Comparison of ENCODE assay signal across 16 cellular contexts in genomic region chr2:43074052-43074451, GRCh38.
DNase-seq lines count a peak whose midpoint lies in the region; ATAC-seq, FAIRE-seq and TF ChIP-seq lines count a peak whose summit lies in the region.
"Had no signal": no experiment of that assay in that cellular context is flagged by ENCODE, and none has a peak within 500 bp of the region (broad histone marks: within the 10 kb centered on the region; RNA-seq: fewer than 3 reads in every experiment).

No MANE protein-coding gene starts in this region.

- H3K4me3 Mint-ChIP-seq in HFFc6 (peak overlapping the region; percentile 79), WTC11 (no peak overlapping the region)
- H3K4me3 Mint-ChIP-seq in stimulated activated effector memory CD8-positive, alpha-beta T cell treated with anti-CD3 and anti-CD28 coated beads, Interleukin-12 subunit alpha, Interleukin-12 subunit beta, amount 100 ng/mL, for 72 hours = no peak overlapping the region
- H3K4me3 Mint-ChIP-seq: GM23338; naive thymus-derived CD4-positive, alpha-beta T cell; T-helper 2 cell treated with Interferon-gamma antibody and Interleukin-4, amounts not matched to agents 5 μg/mL and 100 μg/mL, for 36 hours had no signal

- H3K36me3 ChIP-seq in mammary epithelial cell (ENCODE audit: insufficient read depth, low read length) (no peaks in the 10 kb centered on the region), lower lobe of right lung (no peaks in the 10 kb centered on the region)
- H3K36me3 ChIP-seq: cardiac muscle cell, MG63 had no signal

- H3K36me3 Mint-ChIP-seq in HFFc6 (ENCODE audit: low read depth) = no peaks in the 10 kb centered on the region; the same call in 1 of the 2 replicates
- no peaks in the 10 kb centered on the region for H3K36me3 Mint-ChIP-seq in stimulated activated effector memory CD8-positive, alpha-beta T cell treated with anti-CD3 and anti-CD28 coated beads, Interleukin-12 subunit alpha, Interleukin-12 subunit beta, amount 100 ng/mL, for 72 hours
- no peaks in the 10 kb centered on the region for H3K36me3 Mint-ChIP-seq in WTC11

- H3K27me3 ChIP-seq in mammary epithelial cell (ENCODE audit: insufficient read depth, low read length) = no peaks in the 10 kb centered on the region
- H3K27me3 ChIP-seq in lower lobe of right lung (ENCODE audit: low read depth) = no peaks in the 10 kb centered on the region
- H3K27me3 ChIP-seq: cardiac muscle cell, MG63 had no signal

- H3K27ac ChIP-seq in mammary epithelial cell (ENCODE audit: insufficient read depth, low read depth, low read length) (peak overlapping the region; percentile 90), lower lobe of right lung (peak overlapping the region; percentile 73)
- H3K27ac ChIP-seq: HL-60 had no signal

- no TSS peak for BruUV-seq in mammary epithelial cell (replicated peaks; lab: Mats Ljungman, UMichigan)

- H3K9me3 ChIP-seq in mammary epithelial cell (replicated peaks; ENCODE audit: insufficient read depth, low read length) (no peaks in the 10 kb centered on the region), lower lobe of right lung (no peaks in the 10 kb centered on the region)
- H3K9me3 ChIP-seq: MG63 had no signal

- H2AFZ ChIP-seq in mammary epithelial cell (ENCODE audit: low read depth, low read length) = no peak overlapping the region
- H2AFZ ChIP-seq: GM23338 had no signal

- H3K9me3 Mint-ChIP-seq in HFFc6 (no peaks in the 10 kb centered on the region), WTC11 (no peaks in the 10 kb centered on the region)
- no peaks in the 10 kb centered on the region for H3K9me3 Mint-ChIP-seq in stimulated activated effector memory CD8-positive, alpha-beta T cell treated with anti-CD3 and anti-CD28 coated beads, Interleukin-12 subunit alpha, Interleukin-12 subunit beta, amount 100 ng/mL, for 72 hours
- H3K9me3 Mint-ChIP-seq: GM23338; naive thymus-derived CD4-positive, alpha-beta T cell; T-helper 2 cell treated with Interferon-gamma antibody and Interleukin-4, amounts not matched to agents 5 μg/mL and 100 μg/mL, for 36 hours had no signal

- no peak for DNase-seq in HFFc6
- DNase-seq in mammary epithelial cell = no peak
- DNase-seq in lower lobe of right lung = no peak
- no peak for DNase-seq in stimulated activated effector memory CD8-positive, alpha-beta T cell treated with anti-CD3 and anti-CD28 coated beads, Interleukin-12 subunit alpha, Interleukin-12 subunit beta, amount 100 ng/mL, for 72 hours (ENCODE audit: low spot score in 2 of 2)
- no peak for DNase-seq in urothelium cell line (ENCODE audit: low spot score)
- DNase-seq in stimulated activated naive CD4-positive, alpha-beta T cell (lab: John Stamatoyannopoulos, UW) = no peak
- no peak for DNase-seq in WTC11 (ENCODE audit: low spot score)
- DNase-seq in H54 (ENCODE audit: insufficient read length, low spot score) = no peak
- DNase-seq: DMS79 treated with DMSO at 0.1 percent for 48 hours; naive thymus-derived CD4-positive, alpha-beta T cell had no signal

- in situ Hi-C loops in mammary epithelial cell (cut with MboI; ENCODE audit: low sequenced_read_pairs in 2 of 2) = no loop called here

- WGBS in mammary epithelial cell (ENCODE audit: low coverage, missing lambda C conversion rate) = 100% methylated on average over 2 of the region's 2 CpGs

- H3K27me3 Mint-ChIP-seq in HFFc6 (ENCODE audit: insufficient read depth) (no peaks in the 10 kb centered on the region; the same call in none of the 2 replicates), WTC11 (ENCODE audit: low read depth) (no peaks in the 10 kb centered on the region)
- H3K27me3 Mint-ChIP-seq: naive thymus-derived CD4-positive, alpha-beta T cell had no signal

- TF ChIP-seq CTCF in HFFc6 (IDR thresholded peaks at IDR 0.05) (no peak), mammary epithelial cell (conservative IDR thresholded peaks at IDR 0.05 in 1 of 2, IDR thresholded peaks at IDR 0.05 in 1 of 2; ENCODE audit: extremely low read depth in 1 of 2, insufficient read depth in 1 of 2, low read depth in 1 of 2, low read length in 2 of 2) (no peak), lower lobe of right lung (IDR thresholded peaks at IDR 0.05) (no peak), WTC11 (IDR thresholded peaks at IDR 0.05) (no peak)

- peaks cover 84% of the 10 kb centered on the region for H3K4me1 Mint-ChIP-seq in HFFc6 (ENCODE audit: low read depth)
- H3K4me1 Mint-ChIP-seq in stimulated activated effector memory CD8-positive, alpha-beta T cell treated with anti-CD3 and anti-CD28 coated beads, Interleukin-12 subunit alpha, Interleukin-12 subunit beta, amount 100 ng/mL, for 72 hours = no peaks in the 10 kb centered on the region
- 0 out of 2 replicates have a peak, but pooled peaks cover 4% of the 10 kb centered on the region for H3K4me1 Mint-ChIP-seq in WTC11

- H3K4me3 ChIP-seq in mammary epithelial cell (replicated peaks in 1 of 3; ENCODE audit: insufficient read depth in 1 of 3, low read depth in 2 of 3, low read length in 3 of 3) = no peak overlapping the region
- no peak overlapping the region for H3K4me3 ChIP-seq in lower lobe of right lung
- H3K4me3 ChIP-seq: cardiac muscle cell, GM23338, MG63 had no signal

- ATAC-seq in lower lobe of right lung (no peak), WTC11 (no peak)
- ATAC-seq in stimulated activated effector memory CD8-positive, alpha-beta T cell treated with anti-CD3 and anti-CD28 coated beads, Interleukin-12 subunit alpha, Interleukin-12 subunit beta, amount 100 ng/mL, for 72 hours = no peak
- ATAC-seq: GM23338; naive thymus-derived CD4-positive, alpha-beta T cell had no signal

- FAIRE-seq in urothelium cell line (lab: Jason Lieb, UNC) (no peak), H54 (lab: Jason Lieb, UNC) (no peak)
- FAIRE-seq: RCC 7860 had no signal

- no peaks in the 10 kb centered on the region for H4K20me1 ChIP-seq in mammary epithelial cell (ENCODE audit: insufficient read depth, low read length)

- CTCF ChIA-PET in mammary epithelial cell (lab: Charles Lee; ENCODE audit: low non-redundant PET) (no interaction called here), WTC11 (lab: Charles Lee) (no interaction called here)

- H3K27ac Mint-ChIP-seq in HFFc6 (peak overlapping the region; percentile 97), WTC11 (no peak overlapping the region)
- H3K27ac Mint-ChIP-seq in stimulated activated effector memory CD8-positive, alpha-beta T cell treated with anti-CD3 and anti-CD28 coated beads, Interleukin-12 subunit alpha, Interleukin-12 subunit beta, amount 100 ng/mL, for 72 hours = peak overlapping the region; percentile 23
- H3K27ac Mint-ChIP-seq: GM23338; naive thymus-derived CD4-positive, alpha-beta T cell; T-helper 2 cell treated with Interferon-gamma antibody and Interleukin-4, amounts not matched to agents 5 μg/mL and 100 μg/mL, for 36 hours had no signal

- H3K4me2 ChIP-seq in mammary epithelial cell (ENCODE audit: insufficient read depth, low read depth, low read length) = peak overlapping the region; percentile 30
- H3K4me2 ChIP-seq: GM23338 had no signal

- POLR2A ChIA-PET in WTC11 (lab: Charles Lee) = no interaction called here

- no peak for TF ChIP-seq POLR2A in H54 (IDR thresholded peaks at IDR 0.05; ENCODE audit: low read depth, low read length)

- intact Hi-C loops in mammary epithelial cell (cut with micrococcal nuclease) (loop anchor here (2.0 to 5.0 kb wide), 3 partner anchors 33 to 97 kb away; no protein-coding TSS in a partner anchor), lower lobe of right lung (cut with DNase I) (no loop called here)

- H3K79me2 ChIP-seq in mammary epithelial cell (ENCODE audit: insufficient read depth, low read length) = peaks cover 5% of the 10 kb centered on the region

- H3K4me1 ChIP-seq in mammary epithelial cell (ENCODE audit: insufficient read depth, low read length) = peaks cover 43% of the 10 kb centered on the region
- H3K4me1 ChIP-seq in lower lobe of right lung = peaks cover 50% of the 10 kb centered on the region

- H3K9ac ChIP-seq in mammary epithelial cell (ENCODE audit: insufficient read depth, low read length) = no peak overlapping the region

- dilution Hi-C loops in mammary epithelial cell (cut with HindIII; ENCODE audit: low sequenced_read_pairs) = no loop called here

TF ChIP-seq in WTC11, 78 proteins besides CTCF, POLR2A, EP300 and RAD21 (continues in another document):
- no peak for TF ChIP-seq RELA (CRISPR knock-in tag; IDR thresholded peaks at IDR 0.05; ENCODE audit: borderline replicate concordance)
- no peak for TF ChIP-seq CREB1 (CRISPR knock-in tag; IDR thresholded peaks at IDR 0.05)
- no peak for TF ChIP-seq SP1 (CRISPR knock-in tag; conservative IDR thresholded peaks at IDR 0.05)
- no peak for TF ChIP-seq ZBTB43 (CRISPR knock-in tag; IDR thresholded peaks at IDR 0.05)
- TF ChIP-seq JAZF1 (CRISPR knock-in tag; IDR thresholded peaks at IDR 0.05) = no peak
- no peak for TF ChIP-seq ATF1 (CRISPR knock-in tag; IDR thresholded peaks at IDR 0.05)
